Comparison of ENCODE assay signal across 8 cellular contexts in the genomic region with DNA sequence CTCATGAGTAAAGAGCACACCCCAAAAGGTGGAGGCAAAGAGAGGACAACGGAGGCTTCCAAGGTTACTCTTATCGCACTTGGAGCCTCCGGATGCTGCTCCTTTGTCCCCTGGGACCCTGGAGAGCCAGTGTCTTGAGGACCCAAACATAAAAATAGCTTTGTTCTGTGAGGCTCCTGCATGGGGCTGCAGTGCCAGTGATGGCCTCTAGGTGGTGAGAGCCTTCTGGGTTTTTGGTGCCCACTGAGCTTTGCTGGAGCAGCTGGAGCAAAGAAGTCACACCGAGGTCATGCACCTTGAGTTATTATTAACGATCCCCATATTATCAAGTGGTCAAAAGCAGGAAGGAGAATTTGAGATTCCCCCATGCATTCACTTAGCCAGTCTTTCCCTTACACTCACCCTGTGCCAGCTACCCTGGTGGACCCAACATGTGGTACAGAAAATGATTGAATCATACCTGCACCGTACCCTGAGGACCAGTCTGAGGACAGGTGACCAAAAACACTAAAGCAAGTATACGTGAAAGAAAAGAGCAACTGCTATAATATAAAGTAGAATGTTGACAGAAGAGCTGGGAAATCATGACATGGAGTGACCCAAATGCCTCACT. TPM values are rescaled to one million over a fixed set of nuclear protein-coding genes. Genes with fewer than 3 reads are reported as not detected.
DNase-seq lines count a peak whose midpoint lies in the region; ATAC-seq and TF ChIP-seq lines count a peak whose summit lies in the region.

No MANE protein-coding gene starts in this region.

- H3K27me3 Mint-ChIP-seq in T-helper 17 cell (no peaks in the 10 kb centered on the region), nephron (ENCODE audit: low read depth) (no peaks in the 10 kb centered on the region)

- peak; percentile 53 for ATAC-seq in T-helper 17 cell
- ATAC-seq in HG03139 (IDR thresholded peaks at IDR 0.05; ENCODE audit: unreplicated experiment), result no peak
- no peak for ATAC-seq in GM18870 (IDR thresholded peaks at IDR 0.05; ENCODE audit: unreplicated experiment)
- no peak for ATAC-seq in GM21423 (IDR thresholded peaks at IDR 0.05; ENCODE audit: unreplicated experiment)

- peak; percentile 15 to 26 (median 17) for DNase-seq in T-helper 17 cell
- peak; percentile 2 for DNase-seq in dermis blood vessel endothelial cell
- no peak for DNase-seq in NCI-H1436 (lab: John Stamatoyannopoulos, UW)

- H3K4me1 Mint-ChIP-seq in T-helper 17 cell (no peaks in the 10 kb centered on the region), nephron (no peaks in the 10 kb centered on the region)

- H3K4me3 Mint-ChIP-seq in T-helper 17 cell (no peak overlapping the region), nephron (no peak overlapping the region)

- H3K27ac Mint-ChIP-seq in T-helper 17 cell (no peak overlapping the region), nephron (no peak overlapping the region)

- TF ChIP-seq CTCF in GM12872 (IDR thresholded peaks at IDR 0.05; ENCODE audit: insufficient read depth, low read depth, low read length) (peak; percentile 69), nephron (IDR thresholded peaks at IDR 0.05; ENCODE audit: unreplicated experiment in 3 of 3) (peak in 2 of 3 experiments; percentile 12 to 16)

- no peaks in the 10 kb centered on the region for H3K9me3 ChIP-seq in T-helper 17 cell (ENCODE audit: control insufficient read depth, low read length, poor library complexity, severe bottlenecking)

- H3K36me3 Mint-ChIP-seq in T-helper 17 cell (ENCODE audit: low read depth), result no peaks in the 10 kb centered on the region
- H3K36me3 Mint-ChIP-seq in nephron (ENCODE audit: low read depth), result peaks cover 13% of the 10 kb centered on the region

- peaks cover 22% of the 10 kb centered on the region for H3K9me3 Mint-ChIP-seq in nephron

RNA-seq across cellular contexts. Expression of a gene that starts 41.5 kb away (rescaled TPM):
- total RNA-seq in T-helper 17 cell (1 to 10 TPM; 7.9 to 9.4 TPM), dermis blood vessel endothelial cell (2.7 and 5.4 TPM in 2 replicates)
